Comparison of ENCODE assay signal across 9 cellular contexts in the genomic region with DNA sequence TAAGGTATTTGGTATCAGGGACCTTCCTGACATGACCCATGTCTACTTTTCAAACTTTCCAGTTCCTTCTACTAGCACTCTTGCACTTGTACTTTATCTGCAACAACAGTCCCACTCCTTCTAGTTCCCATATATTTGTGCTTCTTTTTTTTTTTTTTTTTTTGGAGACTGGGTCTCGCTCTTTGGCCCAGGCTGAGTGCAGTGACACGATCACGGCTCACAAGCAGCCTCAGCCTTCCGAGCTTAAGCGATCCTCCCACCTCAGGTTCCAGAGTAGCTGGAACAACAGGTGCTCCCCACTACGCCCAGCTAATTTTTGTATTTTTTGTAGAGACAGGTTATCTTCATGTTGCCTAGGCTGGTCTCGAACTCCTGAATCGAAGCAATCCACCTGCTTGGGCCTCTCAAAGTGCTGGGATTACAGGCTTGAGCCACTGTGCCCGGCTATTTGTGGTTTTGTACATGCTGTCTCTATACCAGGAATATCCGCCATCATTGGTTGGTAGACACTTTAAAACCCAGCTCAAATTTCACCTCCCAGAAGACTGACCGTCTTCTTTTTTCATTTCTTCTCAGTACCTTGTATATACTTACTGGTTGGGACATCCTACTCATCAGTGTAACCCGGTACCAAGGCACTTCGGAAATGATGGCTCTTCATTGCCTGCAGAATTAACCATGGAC. TPM values are rescaled to one million over a fixed set of nuclear protein-coding genes. Genes with fewer than 3 reads are reported as not detected.
DNase-seq lines count a peak whose midpoint lies in the region; ATAC-seq, FAIRE-seq and TF ChIP-seq lines count a peak whose summit lies in the region.
"Had no signal": no experiment of that assay in that cellular context is flagged by ENCODE, and none has a peak within 500 bp of the region (broad histone marks: within the 10 kb centered on the region; RNA-seq: fewer than 3 reads in every experiment).

No MANE protein-coding gene starts in this region.

- H3K14ac ChIP-seq in mesenchymal stem cell (ENCODE audit: low read length in 2 of 2) = no peak overlapping the region

- ATAC-seq in heart left ventricle (no peak), left cardiac atrium (no peak), K562 (0 out of 3 replicates have a peak, but pooled peaks have one; percentile 6), GM21576 (IDR thresholded peaks at IDR 0.05; ENCODE audit: unreplicated experiment) (no peak), HG03139 (IDR thresholded peaks at IDR 0.05; ENCODE audit: unreplicated experiment) (no peak)

- no peak overlapping the region for H2BK12ac ChIP-seq in mesenchymal stem cell (ENCODE audit: low read length in 2 of 2)

- H2AFZ ChIP-seq in K562 (ENCODE audit: low read depth, low read length) = no peak overlapping the region
- H2AFZ ChIP-seq in mesenchymal stem cell (ENCODE audit: low read depth, low read length) = no peak overlapping the region

- peaks cover 8% of the 10 kb centered on the region for H3K79me1 ChIP-seq in mesenchymal stem cell (replicated peaks; ENCODE audit: low read length, poor library complexity, severe bottlenecking)

- no peak overlapping the region for H2BK15ac ChIP-seq in mesenchymal stem cell (ENCODE audit: low read depth, poor library complexity, severe bottlenecking)

- H2BK120ac ChIP-seq in mesenchymal stem cell (ENCODE audit: low read depth, low read length) = no peak overlapping the region

- POLR2A ChIA-PET in K562 (lab: Yijun Ruan, JAX) = interaction anchor here (0.9 to 1.7 kb wide), 4 partner anchors 9 to 110 kb away, joined by 3 to 7 read pairs (median 6); a partner anchor contains a TSS

- TF ChIP-seq RAD21 in K562 (CRISPR knock-in tag; conservative IDR thresholded peaks at IDR 0.05 in 1 of 2, IDR thresholded peaks at IDR 0.05 in 1 of 2) = no peak

- no peak for FAIRE-seq in K562 (lab: Jason Lieb, UNC)
- FAIRE-seq: G401.6 had no signal

- no TSS peak for BruUV-seq in K562 (replicated peaks; lab: Mats Ljungman, UMichigan)

- TF ChIP-seq EP300 in K562 (IDR thresholded peaks at IDR 0.05; ENCODE audit: low read length) = no peak

- H3K23ac ChIP-seq in mesenchymal stem cell (ENCODE audit: low read length in 2 of 2) = no peak overlapping the region

- CTCF ChIA-PET in K562 (lab: Yijun Ruan, JAX; ENCODE audit: low intra/inter-chr PET ratio) = no interaction called here

- peaks cover 0 to 6% (median 0%) of the 10 kb centered on the region in 12 donors for H3K9me3 ChIP-seq in heart left ventricle
- no peaks in the 10 kb centered on the region for H3K9me3 ChIP-seq in K562 (replicated peaks; ENCODE audit: control insufficient read depth, insufficient read depth, low read depth, low read length)
- no peaks in the 10 kb centered on the region for H3K9me3 ChIP-seq in mesenchymal stem cell (ENCODE audit: control insufficient read depth, low read length)

- H3K4me3 ChIP-seq in heart left ventricle (peak overlapping the region; percentile 52 to 92 (median 74)), K562 (peak overlapping the region; percentile 68), mesenchymal stem cell (ENCODE audit: insufficient read depth in 1 of 2, low read depth in 1 of 2, low read length in 2 of 2) (peak overlapping the region in 1 of 2 experiments; percentile 90), urinary bladder (ENCODE audit: low read depth, low read length) (peak overlapping the region; percentile 73)

- no peak overlapping the region for H3K4ac ChIP-seq in mesenchymal stem cell (ENCODE audit: low read depth in 1 of 2, low read length in 2 of 2)

- H2AK5ac ChIP-seq in mesenchymal stem cell (ENCODE audit: low read length, severe bottlenecking) = no peak overlapping the region

- no peaks in the 10 kb centered on the region for H3K9me1 ChIP-seq in K562 (ENCODE audit: control insufficient read depth, insufficient read depth, low read length)

- H3K27me3 ChIP-seq in heart left ventricle (no peaks in the 10 kb centered on the region), K562 (ENCODE audit: control insufficient read depth in 2 of 2, insufficient read depth in 2 of 2, low read length in 2 of 2) (no peaks in the 10 kb centered on the region), mesenchymal stem cell (ENCODE audit: control insufficient read depth in 1 of 2, insufficient read depth in 1 of 2, low read length in 2 of 2) (no peaks in the 10 kb centered on the region)

- H3K9ac ChIP-seq in K562 (ENCODE audit: insufficient read depth in 1 of 2, low read depth in 2 of 2, low read length in 2 of 2) (peak overlapping the region; percentile 83 to 88; a peak in 3 of 4 replicates), mesenchymal stem cell (ENCODE audit: low read length) (peak overlapping the region; percentile 97)

- peaks cover 0 to 20% (median 10%) of the 10 kb centered on the region in 12 donors for H3K4me1 ChIP-seq in heart left ventricle
- H3K4me1 ChIP-seq in K562 (replicated peaks in 1 of 2; ENCODE audit: control insufficient read depth in 2 of 2, insufficient read depth in 2 of 2, low read length in 2 of 2) = peaks cover 12 to 15% of the 10 kb centered on the region in 2 experiments; a peak in 4 of 5 replicates
- H3K4me1 ChIP-seq in mesenchymal stem cell (ENCODE audit: control insufficient read depth, insufficient read depth, low read depth, low read length) = peaks cover 3% of the 10 kb centered on the region
- H3K4me1 ChIP-seq in urinary bladder (ENCODE audit: insufficient read depth) = no peaks in the 10 kb centered on the region

- no peak overlapping the region for H4K91ac ChIP-seq in mesenchymal stem cell (ENCODE audit: low read length)

- peaks cover 48% of the 10 kb centered on the region for H3K79me2 ChIP-seq in K562 (ENCODE audit: control insufficient read depth, insufficient read depth, low read length)

- in situ Hi-C loops in K562 (cut with MboI) = no loop called here

- 86 to 91% (median 88%) methylated on average over 13 of the region's 13 CpGs for whole genome bisulfite sequencing in heart left ventricle, 4 donors
- WGBS in K562 (ENCODE audit: insufficient coverage, low coverage, missing lambda C conversion rate) = 55% methylated on average over 12 of the region's 13 CpGs
- 94% methylated on average over 13 of the region's 13 CpGs for WGBS in mesenchymal stem cell
- 83% methylated on average over 13 of the region's 13 CpGs for WGBS in urinary bladder

- H3K27ac ChIP-seq in heart left ventricle = peak overlapping the region in 7 of 12 donors; percentile 74 to 90 (median 86)
- peak overlapping the region; percentile 86; the same call in 1 of the 3 replicates for H3K27ac ChIP-seq in K562 (ENCODE audit: extremely low read depth, low read depth, low read length)
- H3K27ac ChIP-seq in mesenchymal stem cell (ENCODE audit: low read length, poor library complexity, severe bottlenecking) = no peak overlapping the region
- no peak overlapping the region for H3K27ac ChIP-seq in urinary bladder (ENCODE audit: low read depth)

- no peak overlapping the region for H4K8ac ChIP-seq in mesenchymal stem cell (ENCODE audit: low read length)

- DNase-seq in heart left ventricle (no peak), left cardiac atrium (no peak), K562 (ENCODE audit: extremely low read depth in 1 of 4, low spot score in 3 of 4) (peak in 1 of 4 experiments; percentile 28), mesenchymal stem cell (peak; percentile 5), NCI-H510A treated with DMSO at 0.1 percent for 48 hours (lab: John Stamatoyannopoulos, UW) (no peak)

- H3K4me2 ChIP-seq in K562 (ENCODE audit: insufficient read depth, low read length) (peak overlapping the region; percentile 99), mesenchymal stem cell (ENCODE audit: low read length, poor library complexity, severe bottlenecking) (peak overlapping the region; percentile 68)

- TF ChIP-seq POLR2A in heart left ventricle (IDR thresholded peaks at IDR 0.05) = no peak
- TF ChIP-seq POLR2A in K562 (conservative IDR thresholded peaks at IDR 0.05) = no peak

- H4K20me1 ChIP-seq in K562 (replicated peaks; ENCODE audit: control insufficient read depth, insufficient read depth, low read length) = no peaks in the 10 kb centered on the region; the same call in 1 of the 2 replicates

- TF ChIP-seq CTCF in heart left ventricle (IDR thresholded peaks at IDR 0.05) (no peak), K562 (IDR thresholded peaks at IDR 0.05 in 2 of 3, conservative IDR thresholded peaks at IDR 0.05 in 1 of 3; ENCODE audit: insufficient read depth in 2 of 3, low read depth in 1 of 3, low read length in 3 of 3) (no peak)

- peaks cover 0 to 7% (median 0%) of the 10 kb centered on the region in 9 donors for H3K36me3 ChIP-seq in heart left ventricle
- peaks cover 4% of the 10 kb centered on the region; the same call in 2 of the 3 replicates for H3K36me3 ChIP-seq in K562 (ENCODE audit: control insufficient read depth, insufficient read depth, low read length)
- H3K36me3 ChIP-seq in mesenchymal stem cell (ENCODE audit: control insufficient read depth in 1 of 2, insufficient read depth in 2 of 2, low read depth in 1 of 2, low read length in 2 of 2) = peaks cover 0 to 4% of the 10 kb centered on the region in 2 experiments
- peaks cover 2% of the 10 kb centered on the region for H3K36me3 ChIP-seq in urinary bladder (ENCODE audit: insufficient read depth)

- H2BK5ac ChIP-seq in mesenchymal stem cell (ENCODE audit: low read depth, low read length, poor library complexity, severe bottlenecking) = no peak overlapping the region

- no peak overlapping the region for H3K18ac ChIP-seq in mesenchymal stem cell (ENCODE audit: low read depth in 1 of 2, low read length in 2 of 2)

- intact Hi-C loops in heart left ventricle (cut with DNase I) (loop anchor here in 1 of 10 donors (5.0 kb wide), 1 partner anchor 48 kb away; a partner anchor contains a TSS), left cardiac atrium (cut with DNase I) (no loop called here), K562 (cut with micrococcal nuclease) (no loop called here)

RNA-seq across cellular contexts. Expression of a gene that starts 1.1 kb away (rescaled TPM):
- total RNA-seq in heart left ventricle (1 to 10 TPM; 3.8 to 9.7 (median 7.4) TPM), left cardiac atrium (1 to 10 TPM; 6.9 to 7.5 TPM), K562 (2014; rRNA removed) (8.0 and 10.6 TPM in 2 replicates), K562 (2014; rRNA removed; fragmentation: Illumina TruSeq; extraction: Trizol) (23.9 and 25.1 TPM in 2 replicates), K562 (2015; rRNA removed; fragmentation: Illumina TruSeq; extraction: Trizol) (20.5 and 24.5 TPM in 2 replicates), K562 (2021) (18.6 and 20.3 TPM in 2 replicates), urinary bladder (61.6 TPM)
- polyA plus RNA-seq in heart left ventricle (1 to 10 TPM; 2.0 to 3.7 TPM), K562 (2011; rRNA removed) (25.4 and 27.0 TPM in 2 replicates), K562 (2014; fragmentation: Illumina TruSeq; extraction: Trizol) (12.2 and 15.8 TPM in 2 replicates), K562 (2014; fragmentation: Nextera tagmentation; extraction: Ambion mirVana) (10 to 100 TPM in 1 of 2 experiments, 1 to 10 TPM in 1; 8.8 to 14.2 TPM), K562 (2014; rRNA removed) (7.5 and 8.6 TPM in 2 replicates), urinary bladder (6.0 TPM)
- 52.0 and 81.1 TPM in 2 replicates for total RNA-seq in K562 (2011; cell fraction: chromatin; rRNA removed; ENCODE audit: low replicate concordance)
- total RNA-seq in K562 (2011; cell fraction: nucleolus; rRNA removed) = 19.8 and 24.6 TPM in 2 replicates
- 35.9 and 38.6 TPM in 2 replicates for total RNA-seq in K562 (2011; cell fraction: nucleoplasm; rRNA removed)
- polyA plus RNA-seq in K562 (2011; cell fraction: cytosol; rRNA removed) = 6.5 and 12.9 TPM in 2 replicates
- polyA plus RNA-seq in K562 (2011; cell fraction: nucleus; rRNA removed) = 21.6 and 24.5 TPM in 2 replicates
- 7.5 and 8.5 TPM in 2 replicates for polyA plus RNA-seq in K562 (2012)
- polyA minus RNA-seq in K562 (2011; rRNA and poly(A)+ RNA removed) = 63.3 and 94.2 TPM in 2 replicates
- 17.0 and 20.5 TPM in 2 replicates for polyA minus RNA-seq in K562 (2011; cell fraction: cytosol; rRNA and poly(A)+ RNA removed)
- 7.1 and 24.3 TPM in 2 replicates for polyA minus RNA-seq in K562 (2011; cell fraction: nucleus; rRNA and poly(A)+ RNA removed)
- polyA plus RNA-seq in mesenchymal stem cell (2013, experiment 1 of 2) = 6.8 TPM
- polyA plus RNA-seq in mesenchymal stem cell (2013, experiment 2 of 2) = 7.2 TPM

RNA-seq across cellular contexts. Expression of a gene that starts 48.6 kb away (rescaled TPM):
- total RNA-seq in heart left ventricle (10 to 100 TPM in 7 of 9 donors, 1 to 10 TPM in 2; 6.1 to 19.7 (median 14.5) TPM), left cardiac atrium (10 to 100 TPM; 14.3 to 16.3 TPM), K562 (2014; rRNA removed) (8.9 and 9.0 TPM in 2 replicates), K562 (2014; rRNA removed; fragmentation: Illumina TruSeq; extraction: Trizol) (19.7 and 20.8 TPM in 2 replicates), K562 (2015; rRNA removed; fragmentation: Illumina TruSeq; extraction: Trizol) (15.8 and 18.7 TPM in 2 replicates), K562 (2021) (19.3 and 21.4 TPM in 2 replicates), urinary bladder (45.4 TPM)
- polyA plus RNA-seq in heart left ventricle (10 to 100 TPM in 1 of 2 donors, 1 to 10 TPM in 1; 9.1 to 11.3 TPM), K562 (2011; rRNA removed) (19.6 and 22.6 TPM in 2 replicates), K562 (2014; fragmentation: Illumina TruSeq; extraction: Trizol) (16.6 and 21.6 TPM in 2 replicates), K562 (2014; fragmentation: Nextera tagmentation; extraction: Ambion mirVana) (10 to 100 TPM; 14.6 to 21.9 TPM), K562 (2014; rRNA removed) (15.8 TPM in 2 replicates), urinary bladder (8.5 TPM)
- total RNA-seq in K562 (2011; cell fraction: chromatin; rRNA removed; ENCODE audit: low replicate concordance) = 68.5 and 124 TPM in 2 replicates
- 42.4 and 49.6 TPM in 2 replicates for total RNA-seq in K562 (2011; cell fraction: nucleolus; rRNA removed)
- 65.0 and 87.1 TPM in 2 replicates for total RNA-seq in K562 (2011; cell fraction: nucleoplasm; rRNA removed)
- 6.0 and 11.4 TPM in 2 replicates for polyA plus RNA-seq in K562 (2011; cell fraction: cytosol; rRNA removed)
- 48.1 and 49.8 TPM in 2 replicates for polyA plus RNA-seq in K562 (2011; cell fraction: nucleus; rRNA removed)
- polyA plus RNA-seq in K562 (2012) = 13.0 and 15.5 TPM in 2 replicates
- polyA minus RNA-seq in K562 (2011; rRNA and poly(A)+ RNA removed) = 20.9 and 33.6 TPM in 2 replicates
- 8.9 and 29.3 TPM in 2 replicates for polyA minus RNA-seq in K562 (2011; cell fraction: cytosol; rRNA and poly(A)+ RNA removed)
- polyA minus RNA-seq in K562 (2011; cell fraction: nucleus; rRNA and poly(A)+ RNA removed) = 33.1 and 54.0 TPM in 2 replicates
- polyA plus RNA-seq in mesenchymal stem cell (2013, experiment 1 of 2) = 14.8 TPM
- 14.3 TPM for polyA plus RNA-seq in mesenchymal stem cell (2013, experiment 2 of 2)

Comparison
In these comparisons a context has a peak if more than half of its experiments do, and no peak if none do; other contexts are left out.
1. H3K27ac ChIP-seq: peak in heart left ventricle (7 of 12) and K562 (single experiment); none in mesenchymal stem cell (single experiment) and urinary bladder (single experiment).